ENCODE assay signal across 25 cellular contexts in the genomic region with DNA sequence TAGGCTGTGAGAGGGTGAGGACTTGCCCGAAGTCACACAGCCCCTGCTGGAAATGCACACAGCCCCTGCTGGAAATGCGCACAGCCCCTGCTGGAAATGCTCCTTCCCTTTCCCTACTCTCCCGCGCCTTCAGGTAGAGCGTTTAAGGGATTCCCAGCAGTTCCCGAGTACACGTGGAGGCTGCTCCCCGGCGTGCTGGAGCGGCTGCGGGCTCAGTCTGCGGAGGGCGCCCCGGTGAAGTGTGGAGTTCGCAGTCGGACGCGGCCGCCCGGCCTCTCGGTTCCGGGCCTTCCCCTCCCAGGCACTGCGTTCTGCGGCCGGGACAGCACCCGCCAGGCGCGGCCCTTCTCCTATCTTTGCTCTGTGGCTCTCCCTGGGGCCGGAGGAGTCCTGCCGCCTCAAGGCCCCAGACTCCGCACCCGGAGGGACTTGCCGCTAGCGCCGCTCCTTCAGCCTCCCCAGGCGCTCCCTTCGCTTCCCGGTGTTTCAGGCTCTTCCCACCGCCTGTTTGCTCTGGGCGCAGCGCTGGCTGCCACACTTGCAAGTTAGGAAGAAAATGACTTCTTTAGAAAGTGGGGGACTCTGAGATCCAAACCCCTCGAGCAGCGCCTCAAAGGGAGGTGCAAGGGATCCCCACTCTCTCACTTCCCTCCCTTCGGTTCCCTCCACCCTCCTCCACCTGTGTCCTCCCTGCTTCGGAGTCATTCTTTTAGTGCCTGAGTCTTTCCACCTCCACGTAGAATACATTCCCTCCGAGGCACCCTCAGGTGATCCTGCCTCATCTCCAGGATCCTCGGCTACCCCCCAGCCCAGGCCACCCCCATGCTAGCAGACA. TPM values are rescaled to one million over a fixed set of nuclear protein-coding genes. Genes with fewer than 3 reads are reported as not detected.
DNase-seq lines count a peak whose midpoint lies in the region; ATAC-seq and TF ChIP-seq lines count a peak whose summit lies in the region.
"Had no signal": no experiment of that assay in that cellular context is flagged by ENCODE, and none has a peak within 500 bp of the region (broad histone marks: within the 10 kb centered on the region; RNA-seq: fewer than 3 reads in every experiment).

No MANE protein-coding gene starts in this region.

- H3K36me3 ChIP-seq in BJ (ENCODE audit: control insufficient read depth, insufficient read depth, low read length): no peaks in the 10 kb centered on the region
- no peaks in the 10 kb centered on the region for H3K36me3 ChIP-seq in endodermal cell (ENCODE audit: control insufficient read depth, insufficient read depth, low read length)
- no peaks in the 10 kb centered on the region for H3K36me3 ChIP-seq in left lung
- H3K36me3 ChIP-seq in gastrocnemius medialis: no peaks in the 10 kb centered on the region

- DNase-seq in BJ (ENCODE audit: low read depth) (no peak), GM13977 (ENCODE audit: low spot score) (peak; percentile 14), endodermal cell (peak; percentile 80), left lung (no peak), gastrocnemius medialis (no peak)
- DNase-seq: activated CD4-positive, CD25-positive, alpha-beta regulatory T cell treated with anti-CD3 and anti-CD28 coated beads, Interleukin-2, amount 50 U/mL, for 72 hours; activated CD8-positive, alpha-beta memory T cell treated with anti-CD3 and anti-CD28 coated beads, Interleukin-2, amount 10 ng/mL, durations not matched to agents 7 days and 5 days; activated effector memory CD4-positive, alpha-beta T cell treated with Interleukin-2 at 50 U/mL for 16 hours; central memory CD4-positive, alpha-beta T cell; COR-L47; GDM1; hypothalamus; mucosa of descending colon; NCI-H1436 treated with DMSO at 0.1 percent for 48 hours; NCI-H774; PC-9; stimulated activated CD4-positive, alpha-beta T cell treated with anti-CD3 and anti-CD28 coated beads, Interleukin-4, amount 100 ng/mL, for 1 hour; T1000 had no signal

- no peak for TF ChIP-seq POLR2A in gastrocnemius medialis (IDR thresholded peaks at IDR 0.05)

- intact Hi-C loops in left lung (cut with DNase I): no loop called here
- intact Hi-C loops in gastrocnemius medialis (cut with DNase I; ENCODE audit: low total_unique reads): no loop called here

- H3K27ac ChIP-seq in endodermal cell (ENCODE audit: low read depth, low read length) (no peak overlapping the region), left lung (peak overlapping the region in 1 of 2 donors; percentile 26), gastrocnemius medialis (no peak overlapping the region)
- H3K27ac ChIP-seq: PC-9, SK-N-MC had no signal

- in situ Hi-C loops in GM13977 (cut with MboI; ENCODE audit: low pct_unique_long_range_greater_than_20kb, low sequenced_read_pairs, unreplicated experiment): loop anchor here (25.0 kb wide), 2 partner anchors 273 to 952 kb away; a partner anchor contains a TSS
- in situ Hi-C loops in gastrocnemius medialis (cut with MboI; ENCODE audit: low sequenced_read_pairs in 4 of 4): no loop called here

- POLR2A ChIA-PET in BJ (lab: Charles Lee): no interaction called here

- H3K4me3 ChIP-seq in BJ (ENCODE audit: low read depth, low read length) (peak overlapping the region; percentile 90), endodermal cell (ENCODE audit: low read length) (no peak overlapping the region), left lung (no peak overlapping the region), gastrocnemius medialis (no peak overlapping the region)
- H3K4me3 ChIP-seq: GM12878, mucosa of descending colon, PC-9, SK-N-MC had no signal

- no peak overlapping the region for H3K27ac Mint-ChIP-seq in endodermal cell
- H3K27ac Mint-ChIP-seq: activated CD8-positive, alpha-beta memory T cell treated with anti-CD3 and anti-CD28 coated beads, Interleukin-2, amount 10 ng/mL, durations not matched to agents 7 days and 5 days had no signal

- H3K36me3 Mint-ChIP-seq in endodermal cell (ENCODE audit: low read depth): no peaks in the 10 kb centered on the region

- H3K27me3 Mint-ChIP-seq in endodermal cell (ENCODE audit: insufficient read depth): peaks cover 99% of the 10 kb centered on the region

- H3K4me1 Mint-ChIP-seq in endodermal cell: peaks cover 10% of the 10 kb centered on the region
- H3K4me1 Mint-ChIP-seq: activated CD8-positive, alpha-beta memory T cell treated with anti-CD3 and anti-CD28 coated beads, Interleukin-2, amount 10 ng/mL, durations not matched to agents 7 days and 5 days had no signal

- no peak overlapping the region for H3K9ac ChIP-seq in endodermal cell (ENCODE audit: extremely low read depth, low read length, poor library complexity, severe bottlenecking)

- H3K9me3 ChIP-seq in endodermal cell (ENCODE audit: control insufficient read depth, low read length) (no peaks in the 10 kb centered on the region), left lung (no peaks in the 10 kb centered on the region), gastrocnemius medialis (no peaks in the 10 kb centered on the region)
- H3K9me3 ChIP-seq: mucosa of descending colon had no signal

- TF ChIP-seq CTCF in BJ (IDR thresholded peaks at IDR 0.05; ENCODE audit: insufficient read depth, low read depth, low read length): no peak
- TF ChIP-seq CTCF in GM13977 (IDR thresholded peaks at IDR 0.05; ENCODE audit: extremely low read depth, insufficient read depth, missing control alignments): no peak
- TF ChIP-seq CTCF in endodermal cell (conservative IDR thresholded peaks at IDR 0.05): no peak
- TF ChIP-seq CTCF in left lung (IDR thresholded peaks at IDR 0.05): no peak
- TF ChIP-seq CTCF in gastrocnemius medialis (IDR thresholded peaks at IDR 0.05 in 4 of 5, conservative IDR thresholded peaks at IDR 0.05 in 1 of 5): no peak

- no peaks in the 10 kb centered on the region for H3K9me3 Mint-ChIP-seq in endodermal cell

- H3K27me3 ChIP-seq in BJ (ENCODE audit: control insufficient read depth, insufficient read depth, low read length): no peaks in the 10 kb centered on the region
- peaks cover 100% of the 10 kb centered on the region for H3K27me3 ChIP-seq in endodermal cell (ENCODE audit: control insufficient read depth, insufficient read depth, low read length, poor library complexity, severe bottlenecking)
- H3K27me3 ChIP-seq in left lung: peaks cover 48 to 97% of the 10 kb centered on the region in 2 donors
- peaks cover 52 to 70% (median 63%) of the 10 kb centered on the region in 3 donors for H3K27me3 ChIP-seq in gastrocnemius medialis

- H3K4me3 Mint-ChIP-seq in endodermal cell: no peak overlapping the region
- H3K4me3 Mint-ChIP-seq: activated CD8-positive, alpha-beta memory T cell treated with anti-CD3 and anti-CD28 coated beads, Interleukin-2, amount 10 ng/mL, durations not matched to agents 7 days and 5 days had no signal

- peak; percentile 19 for ATAC-seq in left lung
- no peak for ATAC-seq in gastrocnemius medialis
- ATAC-seq in HG02870 (IDR thresholded peaks at IDR 0.05; ENCODE audit: unreplicated experiment): no peak
- no peak for ATAC-seq in HG03159 (IDR thresholded peaks at IDR 0.05; ENCODE audit: unreplicated experiment)
- no peak for ATAC-seq in HG02981 (IDR thresholded peaks at IDR 0.05; ENCODE audit: unreplicated experiment)
- ATAC-seq: activated CD8-positive, alpha-beta memory T cell treated with anti-CD3 and anti-CD28 coated beads, Interleukin-2, amount 10 ng/mL, durations not matched to agents 7 days and 5 days; GM12878; HepG2; mucosa of descending colon had no signal

- 2 to 4% methylated on average over 14 to 48 of the region's 48 CpGs for WGBS in endodermal cell (ENCODE audit: insufficient coverage in 1 of 2, insufficient read length in 1 of 2), 2 experiments

- CTCF ChIA-PET in BJ (lab: Yijun Ruan, JAX): no interaction called here

- H3K4me1 ChIP-seq in endodermal cell (ENCODE audit: control insufficient read depth, insufficient read depth, low read length) (no peaks in the 10 kb centered on the region), left lung (peaks cover 0 to 7% of the 10 kb centered on the region in 2 donors), gastrocnemius medialis (peaks cover 0 to 4% of the 10 kb centered on the region in 2 donors)

RNA-seq across cellular contexts. Expression of a gene that starts 8.3 kb away (rescaled TPM):
- polyA plus RNA-seq in BJ (2011; rRNA removed): 29.1 and 30.8 TPM in 2 replicates
- 41.4 and 45.3 TPM in 2 replicates for polyA minus RNA-seq in BJ (2011; rRNA and poly(A)+ RNA removed)
- total RNA-seq in endodermal cell: not detected
- 0.14 TPM for polyA plus RNA-seq in endodermal cell (2013, experiment 1 of 2)
- polyA plus RNA-seq in endodermal cell (2013, experiment 2 of 2): 0.17 TPM
- 10 to 100 TPM; 16.8 to 18.1 TPM for total RNA-seq in left lung
- not detected for total RNA-seq in gastrocnemius medialis
- total RNA-seq: activated CD8-positive, alpha-beta memory T cell treated with anti-CD3 and anti-CD28 coated beads, Interleukin-2, amount 10 ng/mL, durations not matched to agents 7 days and 5 days; GM12878; HepG2; M059J; mucosa of descending colon; PC-9 had no signal
- polyA plus RNA-seq: HepG2 had no signal

Comparison
In these comparisons a context has a peak if more than half of its experiments do, and no peak if none do; other contexts are left out.
1. DNase-seq: peak in GM13977 (single experiment) and endodermal cell (single experiment); none in BJ (single experiment), left lung (0 of 2) and gastrocnemius medialis (0 of 2).
2. RNA of a gene that starts 8.3 kb away (total RNA-seq): 16.8 to 18.1 TPM in left lung; not detected in endodermal cell and not detected in gastrocnemius medialis; every median in the first group is over 10 times any median in the second.